Comparison of ENCODE assay signal across 16 cellular contexts in genomic region chr18:44771572-44771956, GRCh38.
DNase-seq lines count a peak whose midpoint lies in the region; TF ChIP-seq lines count a peak whose summit lies in the region.
"Had no signal": no experiment of that assay in that cellular context is flagged by ENCODE, and none has a peak within 500 bp of the region (broad histone marks: within the 10 kb centered on the region; RNA-seq: fewer than 3 reads in every experiment).

No MANE protein-coding gene starts in this region.

- H3K36me3 ChIP-seq in DOHH2 (ENCODE audit: control insufficient read depth, low read length) (no peaks in the 10 kb centered on the region), stomach (no peaks in the 10 kb centered on the region), neural progenitor cell (no peaks in the 10 kb centered on the region)
- H3K36me3 ChIP-seq: adrenal gland, esophagus squamous epithelium had no signal

- peak overlapping the region; percentile 22; the same call in 1 of the 2 replicates for H3K4me2 ChIP-seq in DOHH2 (ENCODE audit: low read length)
- no peak overlapping the region for H3K4me2 ChIP-seq in neural progenitor cell

- H3K27ac Mint-ChIP-seq in chondrocyte (ENCODE audit: unreplicated experiment) (peak overlapping the region; percentile 76), nephron (peak overlapping the region; percentile 48 to 73 (median 59)), neural progenitor cell (no peak overlapping the region)
- H3K27ac Mint-ChIP-seq: activated CD4-positive, alpha-beta T cell treated with anti-CD3 and anti-CD28 coated beads, Interleukin-2, amount 10 ng/mL, durations not matched to agents 7 days and 5 days had no signal

- H3K4me1 ChIP-seq in DOHH2 (ENCODE audit: control insufficient read depth, low read length) (peaks cover 45% of the 10 kb centered on the region), stomach (peaks cover 13 to 39% (median 24%) of the 10 kb centered on the region in 4 donors), neural progenitor cell (peaks cover 4% of the 10 kb centered on the region)

- H3K4me3 ChIP-seq in DOHH2 (ENCODE audit: low read length) = no peak overlapping the region
- H3K4me3 ChIP-seq in stomach = no peak overlapping the region
- no peak overlapping the region for H3K4me3 ChIP-seq in neural progenitor cell
- H3K4me3 ChIP-seq: adrenal gland, esophagus squamous epithelium had no signal

- H3K79me2 ChIP-seq in DOHH2 (ENCODE audit: control insufficient read depth, low read length) = peaks cover 26% of the 10 kb centered on the region
- peaks cover under 1% of the 10 kb centered on the region for H3K79me2 ChIP-seq in neural progenitor cell (ENCODE audit: low read depth)

- H3K27ac ChIP-seq in DOHH2 (ENCODE audit: low read depth, low read length) = no peak overlapping the region
- peak overlapping the region; percentile 21 to 67 (median 43) for H3K27ac ChIP-seq in stomach
- H3K27ac ChIP-seq in neural progenitor cell = no peak overlapping the region

- H3K4me1 Mint-ChIP-seq in chondrocyte (ENCODE audit: low read depth) = peaks cover 72% of the 10 kb centered on the region
- peaks cover 67% of the 10 kb centered on the region for H3K4me1 Mint-ChIP-seq in nephron
- H3K4me1 Mint-ChIP-seq in neural progenitor cell = peaks cover 26% of the 10 kb centered on the region

- TF ChIP-seq CTCF in DOHH2 (IDR thresholded peaks at IDR 0.05; ENCODE audit: low read depth, low read length, poor library complexity, severe bottlenecking) = no peak
- no peak for TF ChIP-seq CTCF in chondrocyte (IDR thresholded peaks at IDR 0.05)
- TF ChIP-seq CTCF in nephron (IDR thresholded peaks at IDR 0.05; ENCODE audit: unreplicated experiment in 3 of 3) = no peak
- TF ChIP-seq CTCF in stomach (IDR thresholded peaks at IDR 0.05) = no peak
- no peak for TF ChIP-seq CTCF in neural progenitor cell (IDR thresholded peaks at IDR 0.05)

- no peaks in the 10 kb centered on the region for H3K9me2 ChIP-seq in DOHH2 (replicated peaks; ENCODE audit: control insufficient read depth, low read length)

- H3K9me3 Mint-ChIP-seq in chondrocyte (ENCODE audit: low read depth) (no peaks in the 10 kb centered on the region), nephron (no peaks in the 10 kb centered on the region), neural progenitor cell (no peaks in the 10 kb centered on the region)
- H3K9me3 Mint-ChIP-seq: activated CD4-positive, alpha-beta T cell treated with anti-CD3 and anti-CD28 coated beads, Interleukin-2, amount 10 ng/mL, durations not matched to agents 7 days and 5 days; central memory CD8-positive, alpha-beta T cell had no signal

- DNase-seq in chondrocyte (ENCODE audit: low spot score) (no peak), stomach (no peak), neural progenitor cell (ENCODE audit: low spot score) (no peak), ureter (ENCODE audit: low spot score) (no peak), DMS79 (lab: John Stamatoyannopoulos, UW) (no peak)
- DNase-seq: activated CD4-positive, alpha-beta T cell treated with anti-CD3 and anti-CD28 coated beads, Interleukin-2, amount 10 ng/mL, durations not matched to agents 7 days and 5 days; activated effector memory CD4-positive, alpha-beta T cell treated with Interleukin-2 at 50 U/mL for 16 hours; effector CD8-positive, alpha-beta T cell; esophagus squamous epithelium; H7; NCI-H526 treated with DMSO at 0.1 percent for 48 hours; substantia nigra had no signal

- H4K20me1 ChIP-seq in DOHH2 (ENCODE audit: control insufficient read depth, insufficient read depth, low read depth, low read length) (no peaks in the 10 kb centered on the region), neural progenitor cell (ENCODE audit: low read depth) (no peaks in the 10 kb centered on the region)

- H3K27me3 ChIP-seq in DOHH2 (ENCODE audit: control insufficient read depth, low read length) = no peaks in the 10 kb centered on the region
- H3K27me3 ChIP-seq in stomach = no peaks in the 10 kb centered on the region
- no peaks in the 10 kb centered on the region for H3K27me3 ChIP-seq in neural progenitor cell
- H3K27me3 ChIP-seq: adrenal gland, esophagus squamous epithelium had no signal

- WGBS in stomach, 5 donors = 28 to 46% (median 38%) methylated on average over 5 of the region's 5 CpGs

- TF ChIP-seq EP300 in stomach (IDR thresholded peaks at IDR 0.05) = no peak

- H3K9me3 ChIP-seq in DOHH2 (ENCODE audit: control insufficient read depth, insufficient read depth, low read length) (no peaks in the 10 kb centered on the region), stomach (no peaks in the 10 kb centered on the region), neural progenitor cell (ENCODE audit: low read depth) (no peaks in the 10 kb centered on the region)
- H3K9me3 ChIP-seq: adrenal gland, esophagus squamous epithelium had no signal

- peaks cover 1% of the 10 kb centered on the region for H3K36me3 Mint-ChIP-seq in chondrocyte (ENCODE audit: low read depth)
- H3K36me3 Mint-ChIP-seq in nephron (ENCODE audit: low read depth) = peaks cover 11% of the 10 kb centered on the region
- peaks cover 20% of the 10 kb centered on the region for H3K36me3 Mint-ChIP-seq in neural progenitor cell

- intact Hi-C loops in stomach (cut with DNase I; ENCODE audit: low total_unique reads) = no loop called here

- no peak overlapping the region for H3K9ac ChIP-seq in neural progenitor cell

- H3K4me3 Mint-ChIP-seq in chondrocyte (ENCODE audit: unreplicated experiment) (no peak overlapping the region), nephron (no peak overlapping the region), neural progenitor cell (no peak overlapping the region)
- H3K4me3 Mint-ChIP-seq: activated CD4-positive, alpha-beta T cell treated with anti-CD3 and anti-CD28 coated beads, Interleukin-2, amount 10 ng/mL, durations not matched to agents 7 days and 5 days; central memory CD8-positive, alpha-beta T cell had no signal

- TF ChIP-seq POLR2A in stomach (IDR thresholded peaks at IDR 0.05) = no peak

- no peak overlapping the region for H2AFZ ChIP-seq in neural progenitor cell (replicated peaks)

- H3F3A ChIP-seq in DOHH2 (ENCODE audit: control insufficient read depth, insufficient read depth) (no peaks in the 10 kb centered on the region), neural progenitor cell (ENCODE audit: low read depth) (no peaks in the 10 kb centered on the region)

- H3K27me3 Mint-ChIP-seq in chondrocyte (ENCODE audit: low read depth) (no peaks in the 10 kb centered on the region), nephron (ENCODE audit: low read depth) (no peaks in the 10 kb centered on the region), neural progenitor cell (ENCODE audit: insufficient read depth, low read depth) (no peaks in the 10 kb centered on the region)
- H3K27me3 Mint-ChIP-seq: central memory CD8-positive, alpha-beta T cell had no signal

Comparison
In these comparisons a context has a peak if more than half of its experiments do, and no peak if none do; other contexts are left out.
1. H3K27ac ChIP-seq: peak in stomach (5 of 5); none in DOHH2 (single experiment) and neural progenitor cell (single experiment).